Comparison of ENCODE assay signal across 2 cellular contexts in the genomic region with DNA sequence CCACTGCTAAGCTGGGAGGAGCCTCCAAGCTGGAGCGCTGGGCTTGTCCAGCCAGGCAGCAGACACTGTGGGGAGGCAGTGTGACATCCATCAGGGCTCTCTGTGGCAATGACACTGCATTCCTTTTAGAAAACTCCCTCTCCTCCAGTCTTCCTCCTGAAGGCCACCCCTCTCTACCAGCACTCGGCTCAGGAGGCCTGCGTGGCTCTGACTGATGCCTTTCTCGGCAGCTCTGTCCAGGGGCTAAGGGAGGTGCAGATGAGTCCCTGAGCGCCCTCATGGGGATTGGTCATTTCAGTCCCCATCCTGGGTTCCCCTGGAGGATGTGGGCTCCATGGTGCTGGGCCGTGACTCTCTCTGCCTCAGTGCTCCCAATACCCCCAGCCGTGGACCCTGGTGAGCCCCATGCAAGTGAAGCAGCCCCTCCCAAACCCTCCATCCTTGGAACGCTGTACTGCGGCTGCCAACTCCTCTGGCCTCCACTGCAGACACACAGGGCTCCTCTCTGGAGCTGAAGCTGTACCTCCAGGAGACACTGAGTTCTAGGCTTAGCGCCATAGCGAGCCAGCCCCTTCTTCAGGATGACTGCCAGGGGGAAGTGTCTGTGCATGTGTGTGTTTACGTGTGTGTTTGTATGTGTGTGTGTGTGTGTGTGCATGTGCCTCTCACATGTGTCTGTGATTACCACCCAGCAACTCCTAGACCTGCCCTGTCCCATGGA.
TF ChIP-seq lines count a peak whose summit lies in the region.

No MANE protein-coding gene starts in this region.

TF ChIP-seq in HEK293, 187 proteins besides CTCF, POLR2A, EP300 and RAD21:
- TF ChIP-seq, protein P1, sequence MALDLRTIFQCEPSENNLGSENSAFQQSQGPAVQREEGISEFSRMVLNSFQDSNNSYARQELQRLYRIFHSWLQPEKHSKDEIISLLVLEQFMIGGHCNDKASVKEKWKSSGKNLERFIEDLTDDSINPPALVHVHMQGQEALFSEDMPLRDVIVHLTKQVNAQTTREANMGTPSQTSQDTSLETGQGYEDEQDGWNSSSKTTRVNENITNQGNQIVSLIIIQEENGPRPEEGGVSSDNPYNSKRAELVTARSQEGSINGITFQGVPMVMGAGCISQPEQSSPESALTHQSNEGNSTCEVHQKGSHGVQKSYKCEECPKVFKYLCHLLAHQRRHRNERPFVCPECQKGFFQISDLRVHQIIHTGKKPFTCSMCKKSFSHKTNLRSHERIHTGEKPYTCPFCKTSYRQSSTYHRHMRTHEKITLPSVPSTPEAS (tag by site-specific recombination; IDR thresholded peaks at IDR 0.05): peak; percentile 38; the same call in 1 of the 2 replicates
- no peak for TF ChIP-seq ZNF157 (tag by site-specific recombination; IDR thresholded peaks at IDR 0.05)
TF ChIP-seq in HEK293: peak in this region for 1.

TF ChIP-seq in H1, 55 proteins besides CTCF, POLR2A, EP300 and RAD21 (continued from another document):
- no peak for TF ChIP-seq CTBP2 (IDR thresholded peaks at IDR 0.05; ENCODE audit: borderline replicate concordance, insufficient read depth, insufficient read length, low read length)
- TF ChIP-seq CREB1 (IDR thresholded peaks at IDR 0.05): no peak
- TF ChIP-seq SP2 (IDR thresholded peaks at IDR 0.05; ENCODE audit: low read length): no peak
